Comparison of ENCODE assay signal across 8 cellular contexts in the genomic region with DNA sequence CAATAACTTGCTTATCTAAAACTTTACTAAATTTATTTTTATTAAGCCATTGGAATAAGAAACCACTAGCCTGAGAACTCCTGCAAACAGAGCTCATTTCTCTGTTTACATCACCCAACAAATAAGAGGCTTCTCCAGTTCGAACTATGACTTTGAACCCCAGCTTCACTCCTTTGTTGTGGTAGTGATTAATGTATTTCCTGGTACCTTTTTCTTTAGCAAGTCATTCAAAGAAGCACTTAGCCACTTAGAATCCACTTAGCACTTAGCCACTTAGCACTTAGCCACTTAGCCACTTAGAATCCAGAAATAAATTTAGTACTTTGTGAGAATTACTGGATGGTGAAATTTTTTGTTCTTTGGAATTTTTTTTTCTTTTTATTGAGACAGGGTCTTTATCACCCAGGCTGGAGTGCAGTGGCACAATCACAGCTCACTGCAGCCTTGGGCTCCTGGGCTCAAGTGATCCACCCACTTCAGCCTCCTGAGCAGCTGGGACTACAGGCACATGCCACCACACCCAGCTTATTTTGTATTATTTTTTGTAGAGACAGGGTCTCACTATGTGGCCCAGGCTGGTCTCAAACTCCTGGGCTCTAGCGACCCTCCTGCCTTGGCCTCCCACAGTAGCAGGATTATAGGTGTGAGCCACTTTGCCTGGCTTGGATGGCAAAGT. TPM values are rescaled to one million over a fixed set of nuclear protein-coding genes. Genes with fewer than 3 reads are reported as not detected.
"Had no signal": no experiment of that assay in that cellular context is flagged by ENCODE, and none has a peak within 500 bp of the region (broad histone marks: within the 10 kb centered on the region; RNA-seq: fewer than 3 reads in every experiment).

No MANE protein-coding gene starts in this region.

RNA-seq across cellular contexts. Expression of gene C12orf71, which starts 27.8 kb away (rescaled TPM):
- total RNA-seq: adrenal gland, body of pancreas, epithelial cell of proximal tubule, hepatocyte, kidney, left ventricle myocardium superior, stomach, thyroid gland had no signal
- polyA plus RNA-seq: adrenal gland, hepatocyte, stomach had no signal
